8 cellular contexts compared by ENCODE assay signal in genomic region chr17:76240461-76241204, GRCh38. TPM values are rescaled to one million over a fixed set of nuclear protein-coding genes. Genes with fewer than 3 reads are reported as not detected.
DNase-seq lines count a peak whose midpoint lies in the region; ATAC-seq, FAIRE-seq and TF ChIP-seq lines count a peak whose summit lies in the region.

TSS of gene RNF157 (minus strand) at chr17:76240493. CDS start at chr17:76240240, 253 bp downstream.

- H3K23ac ChIP-seq in H1 (ENCODE audit: insufficient read length) = no peak within 1 kb of the TSS

- CTCF ChIA-PET in HEK293T (lab: Yijun Ruan, JAX) = no interaction called here
- CTCF ChIA-PET in activated CD8-positive, alpha-beta T cell treated with anti-CD3 and anti-CD28 coated beads, Interleukin-2, amount 10 ng/mL, durations not matched to agents 7 days and 5 days (lab: Charles Lee) = interaction anchor here (1.1 to 1.5 kb wide), 4 partner anchors 22 to 49 kb away, joined by 3 to 5 read pairs (median 4); partner anchors contain the start of gene UBALD2
- CTCF ChIA-PET in H1 (lab: Charles Lee; ENCODE audit: partially characterized antibody) = interaction anchor here (0.9 to 4.1 kb wide), 4 partner anchors 11 to 57 kb away, joined by 3 to 18 read pairs (median 5); no protein-coding TSS in a partner anchor

- H3K4me3 ChIP-seq in H1 (ENCODE audit: extremely low read depth in 1 of 4, insufficient read depth in 2 of 4, low read depth in 3 of 4, low read length in 4 of 4) = peak within 1 kb of the TSS; percentile 36 to 69 (median 52)

- H3K27me3 ChIP-seq in H1 (replicated peaks in 1 of 4; ENCODE audit: control insufficient read depth in 3 of 4, extremely low read depth in 1 of 4, insufficient read depth in 3 of 4, low read length in 3 of 4) = peaks cover 5 to 42% (median 31%) of the 10 kb centered on the region in 4 experiments

- peak within 1 kb of the TSS; percentile 86 for H3K27ac Mint-ChIP-seq in activated CD8-positive, alpha-beta T cell treated with anti-CD3 and anti-CD28 coated beads, Interleukin-2, amount 10 ng/mL, durations not matched to agents 7 days and 5 days
- H3K27ac Mint-ChIP-seq in memory B cell = peak within 1 kb of the TSS; percentile 41

- peak within 1 kb of the TSS; percentile 44 for H3K14ac ChIP-seq in H1 (ENCODE audit: insufficient read length)

- H3K79me2 ChIP-seq in H1 (ENCODE audit: control insufficient read depth in 1 of 2, insufficient read depth in 2 of 2, low read length in 2 of 2) = 0 out of 4 replicates have a peak, but pooled peaks cover 0 to 2% of the 10 kb centered on the region in 2 experiments

- H3K36me3 Mint-ChIP-seq in activated CD8-positive, alpha-beta T cell treated with anti-CD3 and anti-CD28 coated beads, Interleukin-2, amount 10 ng/mL, durations not matched to agents 7 days and 5 days (ENCODE audit: low read depth) = peaks cover 38% of the 10 kb centered on the region
- H3K36me3 Mint-ChIP-seq in memory B cell = no peaks in the 10 kb centered on the region

- FAIRE-seq in H1 (lab: Jason Lieb, UNC) = no peak

- no peaks in the 10 kb centered on the region for H3K9me3 Mint-ChIP-seq in activated CD8-positive, alpha-beta T cell treated with anti-CD3 and anti-CD28 coated beads, Interleukin-2, amount 10 ng/mL, durations not matched to agents 7 days and 5 days (ENCODE audit: insufficient read depth)
- H3K9me3 Mint-ChIP-seq in memory B cell = no peaks in the 10 kb centered on the region

- H4K8ac ChIP-seq in H1 (ENCODE audit: extremely low read depth, insufficient read depth, low read length) = peak within 1 kb of the TSS; percentile 94

- no peak within 1 kb of the TSS for H2BK120ac ChIP-seq in H1 (replicated peaks; ENCODE audit: low read depth, low read length)

- peak within 1 kb of the TSS; percentile 90 for H4K91ac ChIP-seq in H1 (replicated peaks; ENCODE audit: insufficient read length, low read length)

- H3K79me1 ChIP-seq in H1 (ENCODE audit: low read depth, low read length) = no peaks in the 10 kb centered on the region

- H3K27ac ChIP-seq in H1 (ENCODE audit: low read depth, low read length) = no peak within 1 kb of the TSS; the same call in 1 of the 2 replicates

- TF ChIP-seq EP300 in H1 (IDR thresholded peaks at IDR 0.05; ENCODE audit: borderline replicate concordance in 1 of 2, low read depth in 2 of 2, low read length in 2 of 2) = no peak

- TF ChIP-seq POLR2A in H1 (IDR thresholded peaks at IDR 0.05; ENCODE audit: control extremely low read depth in 1 of 2, low read depth in 2 of 2, low read length in 2 of 2) = peak in 1 of 2 experiments; percentile 53; a peak in 1 of 3 replicates

- 0 out of 4 replicates have a peak, but pooled peaks of 1 of the 2 experiments have one; percentile 0 for TF ChIP-seq RAD21 in H1 (IDR thresholded peaks at IDR 0.05 in 1 of 2, conservative IDR thresholded peaks at IDR 0.05 in 1 of 2; ENCODE audit: low read depth in 2 of 2, low read length in 2 of 2)

- H2BK20ac ChIP-seq in H1 (ENCODE audit: low read length) = no peak within 1 kb of the TSS

- H3K23me2 ChIP-seq in H1 (ENCODE audit: low read depth, low read length) = peaks cover 11% of the 10 kb centered on the region

- peak within 1 kb of the TSS; percentile 75; the same call in 1 of the 2 replicates for H3K18ac ChIP-seq in H1 (ENCODE audit: extremely low read depth, low read length)

- WGBS in H1 (ENCODE audit: extremely low coverage in 1 of 2, insufficient coverage in 1 of 2, insufficient read length in 1 of 2, insufficient replicate concordance in 2 of 2, low coverage in 1 of 2, low lambda C conversion rate in 2 of 2, missing lambda C conversion rate in 1 of 2), 2 experiments = 3% methylated on average over 17 of the region's 102 CpGs; no CpG with 5 or more reads in 1 of the 2 experiments

- peak within 1 kb of the TSS; percentile 68 to 99 for H3K4me2 ChIP-seq in H1 (ENCODE audit: insufficient read depth in 1 of 2, low read depth in 2 of 2, low read length in 2 of 2)

- peak within 1 kb of the TSS; percentile 4; the same call in 1 of the 2 replicates for H2BK12ac ChIP-seq in H1 (ENCODE audit: low read depth, low read length)

- H3K4me1 Mint-ChIP-seq in activated CD8-positive, alpha-beta T cell treated with anti-CD3 and anti-CD28 coated beads, Interleukin-2, amount 10 ng/mL, durations not matched to agents 7 days and 5 days (ENCODE audit: low read depth) = peaks cover 79% of the 10 kb centered on the region
- peaks cover 4% of the 10 kb centered on the region for H3K4me1 Mint-ChIP-seq in memory B cell

- H3K9ac ChIP-seq in H1 (replicated peaks in 1 of 4; ENCODE audit: extremely low read depth in 1 of 4, low read depth in 3 of 4, low read length in 3 of 4) = peak within 1 kb of the TSS in 3 of 4 experiments; percentile 26 to 60 (median 52); a peak in 5 of 7 replicates

- H2AK5ac ChIP-seq in H1 (ENCODE audit: low read depth, low read length) = no peak within 1 kb of the TSS

- H2BK5ac ChIP-seq in H1 (ENCODE audit: low read depth, low read length) = peak within 1 kb of the TSS; percentile 55; the same call in 1 of the 2 replicates

- peak within 1 kb of the TSS; percentile 66 for H3K56ac ChIP-seq in H1 (replicated peaks; ENCODE audit: insufficient read length, low read depth, low read length)

- H3K4me3 Mint-ChIP-seq in activated CD8-positive, alpha-beta T cell treated with anti-CD3 and anti-CD28 coated beads, Interleukin-2, amount 10 ng/mL, durations not matched to agents 7 days and 5 days = peak within 1 kb of the TSS; percentile 90
- H3K4me3 Mint-ChIP-seq in memory B cell = peak within 1 kb of the TSS; percentile 90

- peak within 1 kb of the TSS; percentile 86 for H2AFZ ChIP-seq in H1 (ENCODE audit: low read length)

- peak within 1 kb of the TSS; percentile 58 for H4K5ac ChIP-seq in H1 (ENCODE audit: insufficient read length, low read depth, low read length)

- no peak for TF ChIP-seq CTCF in H1 (IDR thresholded peaks at IDR 0.05; ENCODE audit: control extremely low read depth in 1 of 3, insufficient read depth in 1 of 3, low read depth in 1 of 3, low read length in 3 of 3)

- POLR2A ChIA-PET in HEK293T (lab: Yijun Ruan, JAX) (interaction anchor here (1.1 to 4.3 kb wide), 6 partner anchors 11 to 99 kb away, joined by 3 to 24 read pairs (median 3); partner anchors contain the start of genes FOXJ1 and UBALD2), H1 (lab: Charles Lee; ENCODE audit: partially characterized antibody) (interaction anchor here (0.8 to 1.7 kb wide), 11 partner anchors 11 to 118 kb away, joined by 3 to 7 read pairs (median 4); no protein-coding TSS in a partner anchor)
- POLR2A ChIA-PET in activated CD8-positive, alpha-beta T cell treated with anti-CD3 and anti-CD28 coated beads, Interleukin-2, amount 10 ng/mL, durations not matched to agents 7 days and 5 days (lab: Charles Lee) = interaction anchor here (1.1 to 17.8 kb wide), 6 partner anchors 11 to 49 kb away, joined by 3 to 807 read pairs (median 6); partner anchors contain the start of gene UBALD2

- no peaks in the 10 kb centered on the region for H3K27me3 Mint-ChIP-seq in activated CD8-positive, alpha-beta T cell treated with anti-CD3 and anti-CD28 coated beads, Interleukin-2, amount 10 ng/mL, durations not matched to agents 7 days and 5 days (ENCODE audit: low read depth)
- H3K27me3 Mint-ChIP-seq in memory B cell = peaks cover 17% of the 10 kb centered on the region

- no peaks in the 10 kb centered on the region for H3K36me3 ChIP-seq in H1 (ENCODE audit: control insufficient read depth in 2 of 4, insufficient read depth in 4 of 4, low read length in 3 of 4)

- H4K20me1 ChIP-seq in H1 (replicated peaks in 1 of 2; ENCODE audit: control insufficient read depth in 1 of 2, insufficient read depth in 2 of 2, low read length in 2 of 2) = no peaks in the 10 kb centered on the region

- peaks cover 0 to 6% (median 4%) of the 10 kb centered on the region in 4 experiments; a peak in 5 of 7 replicates for H3K4me1 ChIP-seq in H1 (replicated peaks in 1 of 4; ENCODE audit: control insufficient read depth in 3 of 4, insufficient read depth in 4 of 4, low read length in 3 of 4)

- peak within 1 kb of the TSS; percentile 99 for H3K4ac ChIP-seq in H1 (replicated peaks; ENCODE audit: insufficient read length, low read depth, low read length)

- H3K9me3 ChIP-seq in H1 (ENCODE audit: insufficient read depth in 2 of 2, low read depth in 1 of 2, low read length in 1 of 2) = no peaks in the 10 kb centered on the region

- DNase-seq in EL = peak; percentile 54
- peak; percentile 84 for DNase-seq in HEK293T (ENCODE audit: extremely low spot score)
- DNase-seq in NCI-H2171 (lab: John Stamatoyannopoulos, UW) = peak; percentile 35
- peak; percentile 66 for DNase-seq in activated CD8-positive, alpha-beta T cell treated with anti-CD3 and anti-CD28 coated beads, Interleukin-2, amount 10 ng/mL, durations not matched to agents 7 days and 5 days
- peak in 1 of 2 experiments; percentile 82 for DNase-seq in H1 (ENCODE audit: low read depth in 1 of 2, low spot score in 2 of 2)
- peak in 1 of 2 donors; percentile 21 for DNase-seq in memory B cell (ENCODE audit: low spot score in 2 of 2)
- peak; percentile 27 to 65 for DNase-seq in stimulated activated CD8-positive, alpha-beta memory T cell treated with anti-CD3 and anti-CD28 coated beads, Interleukin-7, amount 100 ng/mL, for 4 hours (ENCODE audit: low read depth in 2 of 2)
- DNase-seq in NCI-H1694 treated with DMSO at 0.1 percent for 48 hours (lab: John Stamatoyannopoulos, UW) = no peak

- ATAC-seq in activated CD8-positive, alpha-beta T cell treated with anti-CD3 and anti-CD28 coated beads, Interleukin-2, amount 10 ng/mL, durations not matched to agents 7 days and 5 days = peak; percentile 90
- peak; percentile 92 for ATAC-seq in memory B cell (ENCODE audit: low read depth)

- peak within 1 kb of the TSS; percentile 34; the same call in 1 of the 2 replicates for H2BK15ac ChIP-seq in H1 (ENCODE audit: low read length)

TF ChIP-seq in HEK293T, 16 proteins besides CTCF, POLR2A, EP300 and RAD21 (continues in another document):
- TF ChIP-seq SP1 (IDR thresholded peaks at IDR 0.05) = no peak
- TF ChIP-seq NFRKB (IDR thresholded peaks at IDR 0.05) = no peak
- no peak for TF ChIP-seq TARDBP (IDR thresholded peaks at IDR 0.05)
- TF ChIP-seq L3MBTL2 (conservative IDR thresholded peaks at IDR 0.05) = peak; percentile 90

TF ChIP-seq in H1, 55 proteins besides CTCF, POLR2A, EP300 and RAD21 (continues in another document):
- TF ChIP-seq ASH2L (IDR thresholded peaks at IDR 0.05; ENCODE audit: low read length) (peak; percentile 28), PHF8 (conservative IDR thresholded peaks at IDR 0.05; ENCODE audit: low read depth, low read length) (peak; percentile 54)

RNA-seq across cellular contexts. Expression of gene RNF157, which starts in this region (rescaled TPM):
- 100 to 1,000 TPM; 150 to 165 TPM for total RNA-seq in activated CD8-positive, alpha-beta T cell treated with anti-CD3 and anti-CD28 coated beads, Interleukin-2, amount 10 ng/mL, durations not matched to agents 7 days and 5 days
- 13.4 and 14.9 TPM in 2 replicates for total RNA-seq in H1 (2021; fragmentation: NEBNext Ultra II Directional; extraction: Animal tissue kit (Norgen Biotek cat#: 25700))
- 16.7 and 20.2 TPM in 2 replicates for polyA plus RNA-seq in H1 (2011; rRNA removed)
- polyA plus RNA-seq in H1 (2011; cell fraction: cytosol; rRNA removed) = 15.2 TPM
- polyA plus RNA-seq in H1 (2011; cell fraction: nucleus; rRNA removed) = 17.4 TPM
- 13.0 to 30.8 TPM (median 18.2 TPM) in 4 replicates for polyA plus RNA-seq in H1 (2012, experiment 1 of 2)
- 10.9 TPM for polyA plus RNA-seq in H1 (2012, experiment 2 of 2)
- polyA plus RNA-seq in H1 (2013, experiment 1 of 2) = 9.3 TPM
- 9.7 TPM for polyA plus RNA-seq in H1 (2013, experiment 2 of 2)
- polyA minus RNA-seq in H1 (2011; rRNA and poly(A)+ RNA removed) = 27.8 and 31.8 TPM in 2 replicates
- polyA minus RNA-seq in H1 (2011; cell fraction: cytosol; rRNA and poly(A)+ RNA removed) = 16.3 TPM
- polyA minus RNA-seq in H1 (2011; cell fraction: nucleus; rRNA and poly(A)+ RNA removed) = 15.9 TPM
